In the genomic region with DNA sequence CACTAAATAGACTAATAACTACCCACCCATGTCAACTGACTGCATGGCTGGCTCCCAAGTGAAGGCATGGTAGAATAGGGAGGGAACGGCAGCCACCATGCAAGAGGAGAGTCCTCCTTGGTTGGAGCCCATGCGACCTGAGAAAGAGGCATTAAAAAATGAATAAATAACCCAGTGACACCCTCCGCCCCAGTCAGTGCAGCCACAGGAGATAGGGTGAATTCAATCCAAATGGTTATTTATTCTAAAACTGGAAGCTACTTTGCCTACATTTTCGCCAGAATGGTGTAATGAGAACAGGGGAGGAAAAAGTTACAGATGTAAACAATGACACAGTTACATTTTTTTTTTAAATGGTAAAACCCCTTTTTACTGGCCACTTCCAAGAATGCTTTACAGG, we compare ENCODE assay signal across 2 cellular contexts.
TF ChIP-seq lines count a peak whose summit lies in the region.

No MANE protein-coding gene starts in this region.

TF ChIP-seq in liver, 16 proteins besides CTCF, POLR2A, EP300 and RAD21:
- no peak for TF ChIP-seq EGR1 (IDR thresholded peaks at IDR 0.05; ENCODE audit: low read depth in 2 of 2)
- no peak for TF ChIP-seq MAX (IDR thresholded peaks at IDR 0.05)
- TF ChIP-seq HNF4G (IDR thresholded peaks at IDR 0.05), result no peak
- TF ChIP-seq FOXA1 (IDR thresholded peaks at IDR 0.05), result no peak
- TF ChIP-seq RXRA (IDR thresholded peaks at IDR 0.05), result no peak
- TF ChIP-seq, protein P1, sequence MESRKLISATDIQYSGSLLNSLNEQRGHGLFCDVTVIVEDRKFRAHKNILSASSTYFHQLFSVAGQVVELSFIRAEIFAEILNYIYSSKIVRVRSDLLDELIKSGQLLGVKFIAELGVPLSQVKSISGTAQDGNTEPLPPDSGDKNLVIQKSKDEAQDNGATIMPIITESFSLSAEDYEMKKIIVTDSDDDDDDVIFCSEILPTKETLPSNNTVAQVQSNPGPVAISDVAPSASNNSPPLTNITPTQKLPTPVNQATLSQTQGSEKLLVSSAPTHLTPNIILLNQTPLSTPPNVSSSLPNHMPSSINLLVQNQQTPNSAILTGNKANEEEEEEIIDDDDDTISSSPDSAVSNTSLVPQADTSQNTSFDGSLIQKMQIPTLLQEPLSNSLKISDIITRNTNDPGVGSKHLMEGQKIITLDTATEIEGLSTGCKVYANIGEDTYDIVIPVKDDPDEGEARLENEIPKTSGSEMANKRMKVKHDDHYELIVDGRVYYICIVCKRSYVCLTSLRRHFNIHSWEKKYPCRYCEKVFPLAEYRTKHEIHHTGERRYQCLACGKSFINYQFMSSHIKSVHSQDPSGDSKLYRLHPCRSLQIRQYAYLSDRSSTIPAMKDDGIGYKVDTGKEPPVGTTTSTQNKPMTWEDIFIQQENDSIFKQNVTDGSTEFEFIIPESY (IDR thresholded peaks at IDR 0.05), result no peak
- TF ChIP-seq NR2F2 (IDR thresholded peaks at IDR 0.05), result no peak
- TF ChIP-seq, protein P2, sequence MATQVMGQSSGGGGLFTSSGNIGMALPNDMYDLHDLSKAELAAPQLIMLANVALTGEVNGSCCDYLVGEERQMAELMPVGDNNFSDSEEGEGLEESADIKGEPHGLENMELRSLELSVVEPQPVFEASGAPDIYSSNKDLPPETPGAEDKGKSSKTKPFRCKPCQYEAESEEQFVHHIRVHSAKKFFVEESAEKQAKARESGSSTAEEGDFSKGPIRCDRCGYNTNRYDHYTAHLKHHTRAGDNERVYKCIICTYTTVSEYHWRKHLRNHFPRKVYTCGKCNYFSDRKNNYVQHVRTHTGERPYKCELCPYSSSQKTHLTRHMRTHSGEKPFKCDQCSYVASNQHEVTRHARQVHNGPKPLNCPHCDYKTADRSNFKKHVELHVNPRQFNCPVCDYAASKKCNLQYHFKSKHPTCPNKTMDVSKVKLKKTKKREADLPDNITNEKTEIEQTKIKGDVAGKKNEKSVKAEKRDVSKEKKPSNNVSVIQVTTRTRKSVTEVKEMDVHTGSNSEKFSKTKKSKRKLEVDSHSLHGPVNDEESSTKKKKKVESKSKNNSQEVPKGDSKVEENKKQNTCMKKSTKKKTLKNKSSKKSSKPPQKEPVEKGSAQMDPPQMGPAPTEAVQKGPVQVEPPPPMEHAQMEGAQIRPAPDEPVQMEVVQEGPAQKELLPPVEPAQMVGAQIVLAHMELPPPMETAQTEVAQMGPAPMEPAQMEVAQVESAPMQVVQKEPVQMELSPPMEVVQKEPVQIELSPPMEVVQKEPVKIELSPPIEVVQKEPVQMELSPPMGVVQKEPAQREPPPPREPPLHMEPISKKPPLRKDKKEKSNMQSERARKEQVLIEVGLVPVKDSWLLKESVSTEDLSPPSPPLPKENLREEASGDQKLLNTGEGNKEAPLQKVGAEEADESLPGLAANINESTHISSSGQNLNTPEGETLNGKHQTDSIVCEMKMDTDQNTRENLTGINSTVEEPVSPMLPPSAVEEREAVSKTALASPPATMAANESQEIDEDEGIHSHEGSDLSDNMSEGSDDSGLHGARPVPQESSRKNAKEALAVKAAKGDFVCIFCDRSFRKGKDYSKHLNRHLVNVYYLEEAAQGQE (IDR thresholded peaks at IDR 0.05), result no peak
- no peak for TF ChIP-seq YY1 (IDR thresholded peaks at IDR 0.05)
- no peak for TF ChIP-seq TAF1 (conservative IDR thresholded peaks at IDR 0.05)
- no peak for TF ChIP-seq GABPA (IDR thresholded peaks at IDR 0.05 in 1 of 2, conservative IDR thresholded peaks at IDR 0.05 in 1 of 2)
- no peak for TF ChIP-seq FOXA2 (IDR thresholded peaks at IDR 0.05)
- no peak for TF ChIP-seq HNF4A (conservative IDR thresholded peaks at IDR 0.05)
- no peak for TF ChIP-seq SP1 (IDR thresholded peaks at IDR 0.05)
- no peak for TF ChIP-seq ATF3 (IDR thresholded peaks at IDR 0.05)
- TF ChIP-seq JUND (IDR thresholded peaks at IDR 0.05), result no peak

TF ChIP-seq in HepG2, 621 proteins besides CTCF, POLR2A, EP300 and RAD21:
- no peak for TF ChIP-seq MAFF (IDR thresholded peaks at IDR 0.05; ENCODE audit: low read depth, low read length)
- no peak for TF ChIP-seq EEA1 (CRISPR knock-in tag; IDR thresholded peaks at IDR 0.05; ENCODE audit: borderline replicate concordance)
- TF ChIP-seq, protein P3, sequence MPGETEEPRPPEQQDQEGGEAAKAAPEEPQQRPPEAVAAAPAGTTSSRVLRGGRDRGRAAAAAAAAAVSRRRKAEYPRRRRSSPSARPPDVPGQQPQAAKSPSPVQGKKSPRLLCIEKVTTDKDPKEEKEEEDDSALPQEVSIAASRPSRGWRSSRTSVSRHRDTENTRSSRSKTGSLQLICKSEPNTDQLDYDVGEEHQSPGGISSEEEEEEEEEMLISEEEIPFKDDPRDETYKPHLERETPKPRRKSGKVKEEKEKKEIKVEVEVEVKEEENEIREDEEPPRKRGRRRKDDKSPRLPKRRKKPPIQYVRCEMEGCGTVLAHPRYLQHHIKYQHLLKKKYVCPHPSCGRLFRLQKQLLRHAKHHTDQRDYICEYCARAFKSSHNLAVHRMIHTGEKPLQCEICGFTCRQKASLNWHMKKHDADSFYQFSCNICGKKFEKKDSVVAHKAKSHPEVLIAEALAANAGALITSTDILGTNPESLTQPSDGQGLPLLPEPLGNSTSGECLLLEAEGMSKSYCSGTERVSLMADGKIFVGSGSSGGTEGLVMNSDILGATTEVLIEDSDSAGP (CRISPR knock-in tag; IDR thresholded peaks at IDR 0.05; ENCODE audit: borderline replicate concordance), result no peak
- TF ChIP-seq ZNF331 (CRISPR knock-in tag; IDR thresholded peaks at IDR 0.05), result no peak
- no peak for TF ChIP-seq ZNF207 (IDR thresholded peaks at IDR 0.05; ENCODE audit: borderline replicate concordance)
- TF ChIP-seq ZNF768 (CRISPR knock-in tag; IDR thresholded peaks at IDR 0.05), result no peak
- TF ChIP-seq ZNF17 (CRISPR knock-in tag; IDR thresholded peaks at IDR 0.05), result no peak
- no peak for TF ChIP-seq PHF21A (CRISPR knock-in tag; IDR thresholded peaks at IDR 0.05)
- TF ChIP-seq, protein P4, sequence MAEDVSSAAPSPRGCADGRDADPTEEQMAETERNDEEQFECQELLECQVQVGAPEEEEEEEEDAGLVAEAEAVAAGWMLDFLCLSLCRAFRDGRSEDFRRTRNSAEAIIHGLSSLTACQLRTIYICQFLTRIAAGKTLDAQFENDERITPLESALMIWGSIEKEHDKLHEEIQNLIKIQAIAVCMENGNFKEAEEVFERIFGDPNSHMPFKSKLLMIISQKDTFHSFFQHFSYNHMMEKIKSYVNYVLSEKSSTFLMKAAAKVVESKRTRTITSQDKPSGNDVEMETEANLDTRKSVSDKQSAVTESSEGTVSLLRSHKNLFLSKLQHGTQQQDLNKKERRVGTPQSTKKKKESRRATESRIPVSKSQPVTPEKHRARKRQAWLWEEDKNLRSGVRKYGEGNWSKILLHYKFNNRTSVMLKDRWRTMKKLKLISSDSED (CRISPR knock-in tag; IDR thresholded peaks at IDR 0.05), result no peak
- TF ChIP-seq JUN (CRISPR knock-in tag; IDR thresholded peaks at IDR 0.05), result no peak
- TF ChIP-seq ZNF646 (CRISPR knock-in tag; IDR thresholded peaks at IDR 0.05), result no peak
- no peak for TF ChIP-seq SRSF9 (IDR thresholded peaks at IDR 0.05; ENCODE audit: borderline replicate concordance, insufficient read depth, low read depth, low read length, poor library complexity, severe bottlenecking)
- TF ChIP-seq PAX8 (CRISPR knock-in tag; IDR thresholded peaks at IDR 0.05; ENCODE audit: borderline replicate concordance), result no peak
- TF ChIP-seq, protein P5, sequence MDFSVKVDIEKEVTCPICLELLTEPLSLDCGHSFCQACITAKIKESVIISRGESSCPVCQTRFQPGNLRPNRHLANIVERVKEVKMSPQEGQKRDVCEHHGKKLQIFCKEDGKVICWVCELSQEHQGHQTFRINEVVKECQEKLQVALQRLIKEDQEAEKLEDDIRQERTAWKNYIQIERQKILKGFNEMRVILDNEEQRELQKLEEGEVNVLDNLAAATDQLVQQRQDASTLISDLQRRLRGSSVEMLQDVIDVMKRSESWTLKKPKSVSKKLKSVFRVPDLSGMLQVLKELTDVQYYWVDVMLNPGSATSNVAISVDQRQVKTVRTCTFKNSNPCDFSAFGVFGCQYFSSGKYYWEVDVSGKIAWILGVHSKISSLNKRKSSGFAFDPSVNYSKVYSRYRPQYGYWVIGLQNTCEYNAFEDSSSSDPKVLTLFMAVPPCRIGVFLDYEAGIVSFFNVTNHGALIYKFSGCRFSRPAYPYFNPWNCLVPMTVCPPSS (IDR thresholded peaks at IDR 0.05), result no peak
- TF ChIP-seq ZNF598 (CRISPR knock-in tag; IDR thresholded peaks at IDR 0.05; ENCODE audit: borderline replicate concordance), result no peak
- no peak for TF ChIP-seq RBM39 (IDR thresholded peaks at IDR 0.05; ENCODE audit: low read depth, low read length, poor library complexity, severe bottlenecking)
- no peak for TF ChIP-seq ZNF776 (CRISPR knock-in tag; IDR thresholded peaks at IDR 0.05)
- no peak for TF ChIP-seq HOXA7 (CRISPR knock-in tag; IDR thresholded peaks at IDR 0.05)
